Comparison of ENCODE assay signal across 2 cellular contexts in the genomic region with DNA sequence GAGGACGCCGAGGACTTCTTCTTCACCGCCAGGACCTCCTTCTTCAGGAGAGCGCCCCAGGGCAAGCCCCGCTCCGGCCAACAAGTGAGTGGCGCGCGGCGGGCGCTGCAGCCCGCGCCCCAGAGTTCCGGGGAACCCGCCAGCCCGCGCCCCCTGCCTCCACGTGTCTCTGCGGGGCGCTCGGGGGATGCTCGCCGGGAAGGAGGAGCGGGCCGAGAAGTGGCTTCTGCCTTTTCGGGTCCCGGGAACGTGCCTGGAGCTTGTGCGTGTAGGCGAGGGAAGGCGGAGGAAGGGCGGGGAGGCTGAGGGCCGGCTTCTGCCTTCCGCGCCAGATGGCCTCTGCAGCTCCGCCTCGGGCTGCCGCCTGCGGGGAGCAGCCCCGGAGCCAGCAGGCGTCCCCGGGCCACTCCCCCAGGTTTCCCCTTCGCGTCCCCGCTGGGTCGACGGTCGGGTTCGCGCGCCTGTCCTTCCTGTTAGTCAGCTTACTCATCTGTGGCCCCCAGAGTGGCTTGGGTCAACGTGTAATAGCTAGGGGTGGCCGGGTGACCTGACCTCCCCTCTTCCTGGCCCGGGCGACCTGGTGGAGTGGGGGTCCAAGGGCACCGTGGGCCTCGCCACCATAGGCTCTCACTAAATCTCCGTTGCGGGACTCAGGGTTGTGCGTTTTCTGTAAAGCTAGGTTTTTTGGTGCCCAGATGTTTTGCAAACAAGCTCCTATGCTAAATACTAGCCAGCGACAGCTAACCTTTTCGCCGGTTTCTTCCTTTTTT.
TF ChIP-seq lines count a peak whose summit lies in the region.

No MANE protein-coding gene starts in this region.

TF ChIP-seq in HEK293, 187 proteins besides CTCF, POLR2A, EP300 and RAD21 (continued from another document):
- TF ChIP-seq, protein P1, sequence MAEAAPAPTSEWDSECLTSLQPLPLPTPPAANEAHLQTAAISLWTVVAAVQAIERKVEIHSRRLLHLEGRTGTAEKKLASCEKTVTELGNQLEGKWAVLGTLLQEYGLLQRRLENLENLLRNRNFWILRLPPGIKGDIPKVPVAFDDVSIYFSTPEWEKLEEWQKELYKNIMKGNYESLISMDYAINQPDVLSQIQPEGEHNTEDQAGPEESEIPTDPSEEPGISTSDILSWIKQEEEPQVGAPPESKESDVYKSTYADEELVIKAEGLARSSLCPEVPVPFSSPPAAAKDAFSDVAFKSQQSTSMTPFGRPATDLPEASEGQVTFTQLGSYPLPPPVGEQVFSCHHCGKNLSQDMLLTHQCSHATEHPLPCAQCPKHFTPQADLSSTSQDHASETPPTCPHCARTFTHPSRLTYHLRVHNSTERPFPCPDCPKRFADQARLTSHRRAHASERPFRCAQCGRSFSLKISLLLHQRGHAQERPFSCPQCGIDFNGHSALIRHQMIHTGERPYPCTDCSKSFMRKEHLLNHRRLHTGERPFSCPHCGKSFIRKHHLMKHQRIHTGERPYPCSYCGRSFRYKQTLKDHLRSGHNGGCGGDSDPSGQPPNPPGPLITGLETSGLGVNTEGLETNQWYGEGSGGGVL (tag by site-specific recombination; IDR thresholded peaks at IDR 0.05) = peak; percentile 35
- TF ChIP-seq ZNF654 (tag by site-specific recombination; IDR thresholded peaks at IDR 0.05; ENCODE audit: low read depth) (no peak), ZNF76 (tag by site-specific recombination; IDR thresholded peaks at IDR 0.05; ENCODE audit: borderline replicate concordance, low read depth) (peak; percentile 31; the same call in 1 of the 2 replicates), ZNF341 (tag by site-specific recombination; IDR thresholded peaks at IDR 0.05; ENCODE audit: low read depth) (peak; percentile 45)
- TF ChIP-seq, protein P2, sequence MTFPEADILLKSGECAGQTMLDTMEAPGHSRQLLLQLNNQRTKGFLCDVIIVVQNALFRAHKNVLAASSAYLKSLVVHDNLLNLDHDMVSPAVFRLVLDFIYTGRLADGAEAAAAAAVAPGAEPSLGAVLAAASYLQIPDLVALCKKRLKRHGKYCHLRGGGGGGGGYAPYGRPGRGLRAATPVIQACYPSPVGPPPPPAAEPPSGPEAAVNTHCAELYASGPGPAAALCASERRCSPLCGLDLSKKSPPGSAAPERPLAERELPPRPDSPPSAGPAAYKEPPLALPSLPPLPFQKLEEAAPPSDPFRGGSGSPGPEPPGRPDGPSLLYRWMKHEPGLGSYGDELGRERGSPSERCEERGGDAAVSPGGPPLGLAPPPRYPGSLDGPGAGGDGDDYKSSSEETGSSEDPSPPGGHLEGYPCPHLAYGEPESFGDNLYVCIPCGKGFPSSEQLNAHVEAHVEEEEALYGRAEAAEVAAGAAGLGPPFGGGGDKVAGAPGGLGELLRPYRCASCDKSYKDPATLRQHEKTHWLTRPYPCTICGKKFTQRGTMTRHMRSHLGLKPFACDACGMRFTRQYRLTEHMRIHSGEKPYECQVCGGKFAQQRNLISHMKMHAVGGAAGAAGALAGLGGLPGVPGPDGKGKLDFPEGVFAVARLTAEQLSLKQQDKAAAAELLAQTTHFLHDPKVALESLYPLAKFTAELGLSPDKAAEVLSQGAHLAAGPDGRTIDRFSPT (tag by site-specific recombination; IDR thresholded peaks at IDR 0.05) = peak; percentile 33; the same call in 1 of the 2 replicates

TF ChIP-seq in HepG2, 621 proteins besides CTCF, POLR2A, EP300 and RAD21 (continued from another document and continues in another):
- TF ChIP-seq, protein P3, sequence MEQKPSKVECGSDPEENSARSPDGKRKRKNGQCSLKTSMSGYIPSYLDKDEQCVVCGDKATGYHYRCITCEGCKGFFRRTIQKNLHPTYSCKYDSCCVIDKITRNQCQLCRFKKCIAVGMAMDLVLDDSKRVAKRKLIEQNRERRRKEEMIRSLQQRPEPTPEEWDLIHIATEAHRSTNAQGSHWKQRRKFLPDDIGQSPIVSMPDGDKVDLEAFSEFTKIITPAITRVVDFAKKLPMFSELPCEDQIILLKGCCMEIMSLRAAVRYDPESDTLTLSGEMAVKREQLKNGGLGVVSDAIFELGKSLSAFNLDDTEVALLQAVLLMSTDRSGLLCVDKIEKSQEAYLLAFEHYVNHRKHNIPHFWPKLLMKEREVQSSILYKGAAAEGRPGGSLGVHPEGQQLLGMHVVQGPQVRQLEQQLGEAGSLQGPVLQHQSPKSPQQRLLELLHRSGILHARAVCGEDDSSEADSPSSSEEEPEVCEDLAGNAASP (CRISPR knock-in tag; IDR thresholded peaks at IDR 0.05; ENCODE audit: borderline replicate concordance) = no peak
- TF ChIP-seq RNF2 (conservative IDR thresholded peaks at IDR 0.05; ENCODE audit: low read depth) (0 out of 2 replicates have a peak, but pooled peaks have one; percentile 17), KAT7 (CRISPR knock-in tag; IDR thresholded peaks at IDR 0.05; ENCODE audit: borderline replicate concordance) (peak; percentile 77), ETV5 (CRISPR knock-in tag; IDR thresholded peaks at IDR 0.05; ENCODE audit: borderline replicate concordance) (peak; percentile 57; the same call in 1 of the 2 replicates), MBD4 (IDR thresholded peaks at IDR 0.05; ENCODE audit: borderline replicate concordance, low read length) (no peak), ZNF564 (CRISPR knock-in tag; IDR thresholded peaks at IDR 0.05) (no peak), SMYD3 (CRISPR knock-in tag; IDR thresholded peaks at IDR 0.05) (0 out of 2 replicates have a peak, but pooled peaks have one; percentile 8), ZFY (CRISPR knock-in tag; IDR thresholded peaks at IDR 0.05) (peak; percentile 61; the same call in 1 of the 2 replicates), POLR2G (IDR thresholded peaks at IDR 0.05; ENCODE audit: low read depth, low read length) (0 out of 2 replicates have a peak, but pooled peaks have one; percentile 43), NCOA1 (CRISPR knock-in tag; IDR thresholded peaks at IDR 0.05) (no peak), ZNF205 (CRISPR knock-in tag; IDR thresholded peaks at IDR 0.05) (peak; percentile 24; the same call in 1 of the 2 replicates), ZNF891 (CRISPR knock-in tag; IDR thresholded peaks at IDR 0.05) (no peak), ZNF446 (CRISPR knock-in tag; IDR thresholded peaks at IDR 0.05) (peak; percentile 49; the same call in 1 of the 2 replicates), FOXA3 (CRISPR knock-in tag; IDR thresholded peaks at IDR 0.05) (peak; percentile 19; the same call in 1 of the 2 replicates), MED13 (CRISPR knock-in tag; IDR thresholded peaks at IDR 0.05) (no peak), KLF16 (CRISPR knock-in tag; IDR thresholded peaks at IDR 0.05) (peak in 1 of 2 experiments; percentile 59; a peak in 1 of 4 replicates), MTA1 (CRISPR knock-in tag; IDR thresholded peaks at IDR 0.05; ENCODE audit: borderline replicate concordance) (0 out of 2 replicates have a peak, but pooled peaks have one; percentile 27), HIVEP1 (CRISPR knock-in tag; IDR thresholded peaks at IDR 0.05) (peak; percentile 68; the same call in 1 of the 2 replicates), ZNF546 (CRISPR knock-in tag; conservative IDR thresholded peaks at IDR 0.05) (0 out of 2 replicates have a peak, but pooled peaks have one; percentile 2), GFI1 (CRISPR knock-in tag; IDR thresholded peaks at IDR 0.05; ENCODE audit: borderline replicate concordance) (peak; percentile 65; the same call in 1 of the 2 replicates), ZNF605 (CRISPR knock-in tag; IDR thresholded peaks at IDR 0.05) (0 out of 2 replicates have a peak, but pooled peaks have one; percentile 17), ZSCAN20 (CRISPR knock-in tag; IDR thresholded peaks at IDR 0.05; ENCODE audit: borderline replicate concordance) (no peak; the same call in 1 of the 2 replicates), NFATC3 (CRISPR knock-in tag; IDR thresholded peaks at IDR 0.05) (no peak), ZNF724P (CRISPR knock-in tag; IDR thresholded peaks at IDR 0.05; ENCODE audit: borderline replicate concordance) (no peak), ZNF350 (CRISPR knock-in tag; IDR thresholded peaks at IDR 0.05; ENCODE audit: borderline replicate concordance, low read depth) (peak; percentile 64; the same call in 1 of the 2 replicates), MAZ (IDR thresholded peaks at IDR 0.05; ENCODE audit: borderline replicate concordance, low read depth, low read length) (0 out of 2 replicates have a peak, but pooled peaks have one; percentile 26), MAZ (CRISPR knock-in tag; IDR thresholded peaks at IDR 0.05; ENCODE audit: low read depth) (0 out of 2 replicates have a peak, but pooled peaks have one; percentile 5)
- TF ChIP-seq, protein P4, sequence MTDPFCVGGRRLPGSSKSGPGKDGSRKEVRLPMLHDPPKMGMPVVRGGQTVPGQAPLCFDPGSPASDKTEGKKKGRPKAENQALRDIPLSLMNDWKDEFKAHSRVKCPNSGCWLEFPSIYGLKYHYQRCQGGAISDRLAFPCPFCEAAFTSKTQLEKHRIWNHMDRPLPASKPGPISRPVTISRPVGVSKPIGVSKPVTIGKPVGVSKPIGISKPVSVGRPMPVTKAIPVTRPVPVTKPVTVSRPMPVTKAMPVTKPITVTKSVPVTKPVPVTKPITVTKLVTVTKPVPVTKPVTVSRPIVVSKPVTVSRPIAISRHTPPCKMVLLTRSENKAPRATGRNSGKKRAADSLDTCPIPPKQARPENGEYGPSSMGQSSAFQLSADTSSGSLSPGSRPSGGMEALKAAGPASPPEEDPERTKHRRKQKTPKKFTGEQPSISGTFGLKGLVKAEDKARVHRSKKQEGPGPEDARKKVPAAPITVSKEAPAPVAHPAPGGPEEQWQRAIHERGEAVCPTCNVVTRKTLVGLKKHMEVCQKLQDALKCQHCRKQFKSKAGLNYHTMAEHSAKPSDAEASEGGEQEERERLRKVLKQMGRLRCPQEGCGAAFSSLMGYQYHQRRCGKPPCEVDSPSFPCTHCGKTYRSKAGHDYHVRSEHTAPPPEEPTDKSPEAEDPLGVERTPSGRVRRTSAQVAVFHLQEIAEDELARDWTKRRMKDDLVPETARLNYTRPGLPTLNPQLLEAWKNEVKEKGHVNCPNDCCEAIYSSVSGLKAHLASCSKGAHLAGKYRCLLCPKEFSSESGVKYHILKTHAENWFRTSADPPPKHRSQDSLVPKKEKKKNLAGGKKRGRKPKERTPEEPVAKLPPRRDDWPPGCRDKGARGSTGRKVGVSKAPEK (CRISPR knock-in tag; IDR thresholded peaks at IDR 0.05; ENCODE audit: borderline replicate concordance) = 0 out of 2 replicates have a peak, but pooled peaks have one; percentile 23
- TF ChIP-seq, protein P5, sequence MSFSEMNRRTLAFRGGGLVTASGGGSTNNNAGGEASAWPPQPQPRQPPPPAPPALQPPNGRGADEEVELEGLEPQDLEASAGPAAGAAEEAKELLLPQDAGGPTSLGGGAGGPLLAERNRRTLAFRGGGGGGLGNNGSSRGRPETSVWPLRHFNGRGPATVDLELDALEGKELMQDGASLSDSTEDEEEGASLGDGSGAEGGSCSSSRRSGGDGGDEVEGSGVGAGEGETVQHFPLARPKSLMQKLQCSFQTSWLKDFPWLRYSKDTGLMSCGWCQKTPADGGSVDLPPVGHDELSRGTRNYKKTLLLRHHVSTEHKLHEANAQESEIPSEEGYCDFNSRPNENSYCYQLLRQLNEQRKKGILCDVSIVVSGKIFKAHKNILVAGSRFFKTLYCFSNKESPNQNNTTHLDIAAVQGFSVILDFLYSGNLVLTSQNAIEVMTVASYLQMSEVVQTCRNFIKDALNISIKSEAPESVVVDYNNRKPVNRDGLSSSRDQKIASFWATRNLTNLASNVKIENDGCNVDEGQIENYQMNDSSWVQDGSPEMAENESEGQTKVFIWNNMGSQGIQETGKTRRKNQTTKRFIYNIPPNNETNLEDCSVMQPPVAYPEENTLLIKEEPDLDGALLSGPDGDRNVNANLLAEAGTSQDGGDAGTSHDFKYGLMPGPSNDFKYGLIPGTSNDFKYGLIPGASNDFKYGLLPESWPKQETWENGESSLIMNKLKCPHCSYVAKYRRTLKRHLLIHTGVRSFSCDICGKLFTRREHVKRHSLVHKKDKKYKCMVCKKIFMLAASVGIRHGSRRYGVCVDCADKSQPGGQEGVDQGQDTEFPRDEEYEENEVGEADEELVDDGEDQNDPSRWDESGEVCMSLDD (CRISPR knock-in tag; IDR thresholded peaks at IDR 0.05; ENCODE audit: borderline replicate concordance) = no peak
- TF ChIP-seq, protein P6, sequence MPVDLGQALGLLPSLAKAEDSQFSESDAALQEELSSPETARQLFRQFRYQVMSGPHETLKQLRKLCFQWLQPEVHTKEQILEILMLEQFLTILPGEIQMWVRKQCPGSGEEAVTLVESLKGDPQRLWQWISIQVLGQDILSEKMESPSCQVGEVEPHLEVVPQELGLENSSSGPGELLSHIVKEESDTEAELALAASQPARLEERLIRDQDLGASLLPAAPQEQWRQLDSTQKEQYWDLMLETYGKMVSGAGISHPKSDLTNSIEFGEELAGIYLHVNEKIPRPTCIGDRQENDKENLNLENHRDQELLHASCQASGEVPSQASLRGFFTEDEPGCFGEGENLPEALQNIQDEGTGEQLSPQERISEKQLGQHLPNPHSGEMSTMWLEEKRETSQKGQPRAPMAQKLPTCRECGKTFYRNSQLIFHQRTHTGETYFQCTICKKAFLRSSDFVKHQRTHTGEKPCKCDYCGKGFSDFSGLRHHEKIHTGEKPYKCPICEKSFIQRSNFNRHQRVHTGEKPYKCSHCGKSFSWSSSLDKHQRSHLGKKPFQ (CRISPR knock-in tag; IDR thresholded peaks at IDR 0.05; ENCODE audit: insufficient replicate concordance) = peak; percentile 22
- TF ChIP-seq, protein P7, sequence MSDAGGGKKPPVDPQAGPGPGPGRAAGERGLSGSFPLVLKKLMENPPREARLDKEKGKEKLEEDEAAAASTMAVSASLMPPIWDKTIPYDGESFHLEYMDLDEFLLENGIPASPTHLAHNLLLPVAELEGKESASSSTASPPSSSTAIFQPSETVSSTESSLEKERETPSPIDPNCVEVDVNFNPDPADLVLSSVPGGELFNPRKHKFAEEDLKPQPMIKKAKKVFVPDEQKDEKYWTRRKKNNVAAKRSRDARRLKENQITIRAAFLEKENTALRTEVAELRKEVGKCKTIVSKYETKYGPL (CRISPR knock-in tag; IDR thresholded peaks at IDR 0.05) = no peak
- TF ChIP-seq, protein P8, sequence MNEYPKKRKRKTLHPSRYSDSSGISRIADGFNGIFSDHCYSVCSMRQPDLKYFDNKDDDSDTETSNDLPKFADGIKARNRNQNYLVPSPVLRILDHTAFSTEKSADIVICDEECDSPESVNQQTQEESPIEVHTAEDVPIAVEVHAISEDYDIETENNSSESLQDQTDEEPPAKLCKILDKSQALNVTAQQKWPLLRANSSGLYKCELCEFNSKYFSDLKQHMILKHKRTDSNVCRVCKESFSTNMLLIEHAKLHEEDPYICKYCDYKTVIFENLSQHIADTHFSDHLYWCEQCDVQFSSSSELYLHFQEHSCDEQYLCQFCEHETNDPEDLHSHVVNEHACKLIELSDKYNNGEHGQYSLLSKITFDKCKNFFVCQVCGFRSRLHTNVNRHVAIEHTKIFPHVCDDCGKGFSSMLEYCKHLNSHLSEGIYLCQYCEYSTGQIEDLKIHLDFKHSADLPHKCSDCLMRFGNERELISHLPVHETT (CRISPR knock-in tag; conservative IDR thresholded peaks at IDR 0.05) = 0 out of 2 replicates have a peak, but pooled peaks have one; percentile 45
- TF ChIP-seq, protein P9, sequence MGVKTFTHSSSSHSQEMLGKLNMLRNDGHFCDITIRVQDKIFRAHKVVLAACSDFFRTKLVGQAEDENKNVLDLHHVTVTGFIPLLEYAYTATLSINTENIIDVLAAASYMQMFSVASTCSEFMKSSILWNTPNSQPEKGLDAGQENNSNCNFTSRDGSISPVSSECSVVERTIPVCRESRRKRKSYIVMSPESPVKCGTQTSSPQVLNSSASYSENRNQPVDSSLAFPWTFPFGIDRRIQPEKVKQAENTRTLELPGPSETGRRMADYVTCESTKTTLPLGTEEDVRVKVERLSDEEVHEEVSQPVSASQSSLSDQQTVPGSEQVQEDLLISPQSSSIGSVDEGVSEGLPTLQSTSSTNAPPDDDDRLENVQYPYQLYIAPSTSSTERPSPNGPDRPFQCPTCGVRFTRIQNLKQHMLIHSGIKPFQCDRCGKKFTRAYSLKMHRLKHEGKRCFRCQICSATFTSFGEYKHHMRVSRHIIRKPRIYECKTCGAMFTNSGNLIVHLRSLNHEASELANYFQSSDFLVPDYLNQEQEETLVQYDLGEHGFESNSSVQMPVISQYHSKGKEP (CRISPR knock-in tag; IDR thresholded peaks at IDR 0.05) = no peak
